Comparison of ENCODE assay signal across 22 cellular contexts in genomic region chr3:177209509-177209908, GRCh38.
"Had no signal": no experiment of that assay in that cellular context is flagged by ENCODE, and none has a peak within 500 bp of the region (broad histone marks: within the 10 kb centered on the region; RNA-seq: fewer than 3 reads in every experiment).

No MANE protein-coding gene starts in this region.

- H3K27ac ChIP-seq: coronary artery, dorsolateral prefrontal cortex, esophagus muscularis mucosa, foreskin keratinocyte, heart right ventricle, left lung, lower lobe of right lung had no signal

- H3K27me3 ChIP-seq: dorsolateral prefrontal cortex, esophagus muscularis mucosa, foreskin keratinocyte, heart right ventricle, left lung had no signal

- H3K9me3 ChIP-seq: esophagus muscularis mucosa, heart right ventricle, left lung, lower lobe of right lung had no signal

- DNase-seq: dermis blood vessel endothelial cell; dorsolateral prefrontal cortex; effector CD4-positive, alpha-beta T cell; effector memory CD4-positive, alpha-beta T cell; foreskin keratinocyte; glutamatergic neuron; head of caudate nucleus; heart right ventricle; hippocampal formation; left cardiac atrium; left lung; left ventricle myocardium superior; lower lobe of right lung; mesenchymal stem cell; naive thymus-derived CD4-positive, alpha-beta T cell had no signal

- H3K36me3 ChIP-seq: esophagus muscularis mucosa, heart right ventricle, left lung, lower lobe of right lung had no signal

- FAIRE-seq: colon, endothelial cell of umbilical vein, frontal cortex, islet of Langerhans, keratinocyte had no signal

- H3K4me3 ChIP-seq: coronary artery, dorsolateral prefrontal cortex, esophagus muscularis mucosa, heart right ventricle, left lung, lower lobe of right lung had no signal

- H3K4me1 ChIP-seq: esophagus muscularis mucosa, foreskin keratinocyte, heart right ventricle, lower lobe of right lung had no signal

- ATAC-seq: foreskin keratinocyte; heart right ventricle; left cardiac atrium; left lung; left ventricle myocardium superior; lower lobe of right lung; naive thymus-derived CD4-positive, alpha-beta T cell had no signal
